In the genomic region with DNA sequence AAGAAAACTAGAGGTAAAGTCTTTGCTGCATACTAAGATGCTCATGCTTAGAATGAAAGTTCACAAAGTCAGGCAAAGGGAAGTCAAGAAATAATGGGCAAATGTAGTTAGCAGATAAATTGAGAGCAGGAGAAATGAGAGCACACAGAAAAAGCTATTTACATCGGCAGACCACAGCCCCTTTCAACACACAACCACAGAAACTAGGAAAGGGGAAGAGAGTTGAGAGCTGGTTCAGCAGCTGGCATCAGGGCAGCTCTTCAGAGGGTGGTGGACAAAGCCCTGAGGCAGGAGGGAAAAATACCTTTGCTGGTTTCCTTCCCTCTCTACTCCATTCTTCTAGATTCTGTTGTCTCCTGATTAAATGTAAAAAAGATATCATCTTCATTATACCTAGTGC, we compare ENCODE assay signal across 15 cellular contexts.
A peak's percentile ranks its signal among the peaks of the same experiment; 100 is the strongest.
DNase-seq lines count a peak whose midpoint lies in the region; ATAC-seq and TF ChIP-seq lines count a peak whose summit lies in the region.
"Had no signal": no experiment of that assay in that cellular context is flagged by ENCODE, and none has a peak within 500 bp of the region (broad histone marks: within the 10 kb centered on the region; RNA-seq: fewer than 3 reads in every experiment).

No MANE protein-coding gene starts in this region.

- H3K9me3 Mint-ChIP-seq in chondrocyte (ENCODE audit: low read depth): no peaks in the 10 kb centered on the region
- H3K9me3 Mint-ChIP-seq: activated T-cell treated with anti-CD3 and anti-CD28 coated beads, Interleukin-2, amount 50 U/mL, for 4 hours had no signal

- no peak overlapping the region for H3K27ac ChIP-seq in dorsolateral prefrontal cortex

- peaks cover 2% of the 10 kb centered on the region for H3K27me3 Mint-ChIP-seq in chondrocyte (ENCODE audit: low read depth)
- H3K27me3 Mint-ChIP-seq: effector memory CD8-positive, alpha-beta T cell had no signal

- H3K4me3 ChIP-seq in dorsolateral prefrontal cortex (no peak overlapping the region), BE2C (ENCODE audit: low read depth, low read length) (no peak overlapping the region)

- H3K9me3 ChIP-seq in BE2C: no peaks in the 10 kb centered on the region

- peaks cover 0 to 12% (median 0%) of the 10 kb centered on the region in 45 donors for H3K27me3 ChIP-seq in dorsolateral prefrontal cortex
- no peaks in the 10 kb centered on the region for H3K27me3 ChIP-seq in BE2C

- no peak overlapping the region for H3K27ac Mint-ChIP-seq in chondrocyte (ENCODE audit: unreplicated experiment)
- H3K27ac Mint-ChIP-seq: effector memory CD8-positive, alpha-beta T cell; IgD-negative memory B cell had no signal

- DNase-seq in SIG-M5 treated with dmso at 0.1 percent for 504 hours (lab: John Stamatoyannopoulos, UW; ENCODE audit: unreplicated experiment): peak; percentile 86
- DNase-seq in dorsolateral prefrontal cortex: no peak
- no peak for DNase-seq in BE2C
- DNase-seq in mucosa of gallbladder (ENCODE audit: low spot score): no peak
- DNase-seq in chondrocyte (ENCODE audit: low spot score): no peak
- DNase-seq: activated T-cell treated with anti-CD3 and anti-CD28 coated beads, Interleukin-2, amount 50 U/mL, for 4 hours; effector memory CD8-positive, alpha-beta T cell; NCI-H2171 treated with DMSO at 0.1 percent for 48 hours; occipital lobe had no signal

- ATAC-seq in GM18498 (IDR thresholded peaks at IDR 0.05; ENCODE audit: unreplicated experiment) (peak; percentile 82), GM21423 (IDR thresholded peaks at IDR 0.05; ENCODE audit: unreplicated experiment) (peak; percentile 75), HG03342 (IDR thresholded peaks at IDR 0.05; ENCODE audit: unreplicated experiment) (peak; percentile 87)
- ATAC-seq: activated T-cell treated with anti-CD3 and anti-CD28 coated beads, Interleukin-2, amount 50 U/mL, for 4 hours; effector memory CD8-positive, alpha-beta T cell; left lobe of liver; Right ventricle myocardium inferior had no signal

- H3K4me1 ChIP-seq in BE2C: no peaks in the 10 kb centered on the region

- H3K4me1 Mint-ChIP-seq in chondrocyte (ENCODE audit: low read depth): no peaks in the 10 kb centered on the region

- H3K36me3 ChIP-seq in BE2C: no peaks in the 10 kb centered on the region

- TF ChIP-seq CTCF in dorsolateral prefrontal cortex (IDR thresholded peaks at IDR 0.05 in 54 of 56, conservative IDR thresholded peaks at IDR 0.05 in 2 of 56; ENCODE audit: low read depth in 1 of 56, partially characterized antibody in 56 of 56): no peak
- TF ChIP-seq CTCF in BE2C (IDR thresholded peaks at IDR 0.05; ENCODE audit: low read depth, low read length): no peak
- no peak for TF ChIP-seq CTCF in chondrocyte (IDR thresholded peaks at IDR 0.05)

- intact Hi-C loops in dorsolateral prefrontal cortex (cut with DNase I): no loop called here

- H3K36me3 Mint-ChIP-seq in chondrocyte (ENCODE audit: low read depth): no peaks in the 10 kb centered on the region
- H3K36me3 Mint-ChIP-seq: IgD-negative memory B cell had no signal

- H3K4me3 Mint-ChIP-seq in chondrocyte (ENCODE audit: unreplicated experiment): no peak overlapping the region
- H3K4me3 Mint-ChIP-seq: activated T-cell treated with anti-CD3 and anti-CD28 coated beads, Interleukin-2, amount 50 U/mL, for 4 hours; effector memory CD8-positive, alpha-beta T cell; IgD-negative memory B cell had no signal
